Comparison of ENCODE assay signal across 26 cellular contexts in the genomic region with DNA sequence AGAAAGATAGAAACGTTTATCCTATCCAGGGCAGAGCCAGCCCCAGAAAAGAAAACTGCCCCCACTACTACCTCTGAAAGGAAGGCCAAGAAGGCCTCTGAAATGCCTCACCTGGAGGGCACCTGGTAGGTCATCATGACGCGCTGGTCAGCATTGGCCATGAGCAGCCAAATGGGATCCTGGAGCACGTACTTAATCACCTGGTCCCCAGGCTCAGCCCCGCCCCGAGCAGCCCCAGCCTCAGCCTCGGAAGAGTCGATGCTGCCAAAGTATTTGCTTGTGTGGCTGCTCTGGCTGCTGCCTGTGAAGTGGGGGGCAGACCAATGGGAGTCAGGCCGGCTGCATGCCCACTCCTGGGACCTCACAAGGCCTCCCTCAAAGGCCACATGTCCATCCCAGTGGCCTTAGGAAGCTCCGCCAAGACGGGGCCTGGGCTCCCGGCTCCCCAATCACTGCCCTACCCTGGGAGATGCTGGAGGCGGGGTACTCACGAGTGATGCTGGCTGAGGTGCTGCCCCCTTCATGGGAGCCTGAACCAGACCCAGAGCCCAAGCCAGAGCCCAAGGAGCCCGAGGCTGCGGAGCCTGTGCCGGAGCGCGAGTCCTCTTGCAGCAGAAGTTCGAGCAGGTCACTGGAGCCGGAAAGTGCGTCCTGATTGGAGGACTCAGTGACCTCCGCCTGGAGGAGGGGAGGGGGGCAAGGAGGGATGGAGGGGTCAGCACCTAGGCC. TPM values are rescaled to one million over a fixed set of nuclear protein-coding genes. Genes with fewer than 3 reads are reported as not detected.
DNase-seq lines count a peak whose midpoint lies in the region; ATAC-seq and TF ChIP-seq lines count a peak whose summit lies in the region.
"Had no signal": no experiment of that assay in that cellular context is flagged by ENCODE, and none has a peak within 500 bp of the region (broad histone marks: within the 10 kb centered on the region; RNA-seq: fewer than 3 reads in every experiment).

No MANE protein-coding gene starts in this region.

- H3K27ac Mint-ChIP-seq in natural killer cell: no peak overlapping the region
- no peak overlapping the region for H3K27ac Mint-ChIP-seq in natural killer cell treated with Interleukin-12 subunit alpha and Interleukin-12 subunit beta and Interleukin-15 and Interleukin-18, amount 100 ng/mL, for 72 hours
- no peak overlapping the region for H3K27ac Mint-ChIP-seq in endothelial cell (ENCODE audit: unreplicated experiment)
- H3K27ac Mint-ChIP-seq: activated CD4-positive, alpha-beta memory T cell treated with anti-CD3 and anti-CD28 coated beads for 36 hours had no signal

- H3K27ac ChIP-seq in osteoblast (ENCODE audit: low read depth, low read length) (no peak overlapping the region), trophoblast cell (ENCODE audit: low read depth, low read length) (no peak overlapping the region), SJCRH30 (no peak overlapping the region)
- H3K27ac ChIP-seq: colonic mucosa, HL-60, left lung, pancreas, skin epidermis, WERI-Rb-1 had no signal

- no CpG with 5 or more reads among the region's 23 CpGs for WGBS in trophoblast cell (ENCODE audit: extremely low coverage, insufficient coverage, insufficient read length)

- no peak overlapping the region for H3K9ac ChIP-seq in trophoblast cell (ENCODE audit: low read length)

- no peak overlapping the region for H3K14ac ChIP-seq in trophoblast cell (ENCODE audit: low read length)

- H3K4me3 Mint-ChIP-seq in natural killer cell: peak overlapping the region; percentile 74
- no peak overlapping the region for H3K4me3 Mint-ChIP-seq in natural killer cell treated with Interleukin-12 subunit alpha and Interleukin-12 subunit beta and Interleukin-15 and Interleukin-18, amount 100 ng/mL, for 72 hours
- peak overlapping the region; percentile 65 for H3K4me3 Mint-ChIP-seq in endothelial cell (ENCODE audit: unreplicated experiment)
- H3K4me3 Mint-ChIP-seq: activated CD4-positive, alpha-beta memory T cell treated with anti-CD3 and anti-CD28 coated beads for 36 hours had no signal

- H4K91ac ChIP-seq in trophoblast cell (ENCODE audit: low read depth, low read length): no peak overlapping the region

- H3K9me3 ChIP-seq in osteoblast (ENCODE audit: low read depth, low read length) (no peaks in the 10 kb centered on the region), trophoblast cell (ENCODE audit: insufficient read depth, low read depth, low read length) (no peaks in the 10 kb centered on the region), SJCRH30 (replicated peaks) (no peaks in the 10 kb centered on the region)
- H3K9me3 ChIP-seq: colonic mucosa, left lung, pancreas had no signal

- ATAC-seq in natural killer cell: no peak
- ATAC-seq in natural killer cell treated with Interleukin-12 subunit alpha and Interleukin-12 subunit beta and Interleukin-15 and Interleukin-18, amount 100 ng/mL, for 72 hours: no peak
- no peak for ATAC-seq in GM18498 (IDR thresholded peaks at IDR 0.05; ENCODE audit: unreplicated experiment)
- ATAC-seq: left lung, pancreas had no signal

- H3K9me3 Mint-ChIP-seq in natural killer cell (no peaks in the 10 kb centered on the region), endothelial cell (ENCODE audit: unreplicated experiment) (no peaks in the 10 kb centered on the region)
- H3K9me3 Mint-ChIP-seq in natural killer cell treated with Interleukin-12 subunit alpha and Interleukin-12 subunit beta and Interleukin-15 and Interleukin-18, amount 100 ng/mL, for 72 hours: no peaks in the 10 kb centered on the region
- H3K9me3 Mint-ChIP-seq: activated CD4-positive, alpha-beta memory T cell treated with anti-CD3 and anti-CD28 coated beads for 36 hours; IgD-negative memory B cell had no signal

- H3K4me2 ChIP-seq in osteoblast (ENCODE audit: insufficient read depth, low read length): no peak overlapping the region
- no peak overlapping the region for H3K4me2 ChIP-seq in trophoblast cell (ENCODE audit: low read length)

- H3K4me1 ChIP-seq in osteoblast (ENCODE audit: insufficient read depth, low read length) (peaks cover 14% of the 10 kb centered on the region), trophoblast cell (ENCODE audit: control insufficient read depth in 1 of 2, insufficient read depth in 2 of 2, low read length in 2 of 2) (peaks cover 0 to 5% of the 10 kb centered on the region in 2 experiments), SJCRH30 (peaks cover 3% of the 10 kb centered on the region; the same call in 1 of the 2 replicates)
- H3K4me1 ChIP-seq: colonic mucosa had no signal

- H3K4ac ChIP-seq in trophoblast cell (ENCODE audit: low read depth, low read length): no peak overlapping the region

- H3K36me3 ChIP-seq in osteoblast (ENCODE audit: insufficient read depth, low read length) (peaks cover 65% of the 10 kb centered on the region), trophoblast cell (ENCODE audit: control insufficient read depth in 1 of 2, insufficient read depth in 2 of 2, low read length in 2 of 2) (peaks cover 47 to 52% of the 10 kb centered on the region in 2 experiments), SJCRH30 (no peaks in the 10 kb centered on the region; the same call in 1 of the 2 replicates)

- H3K27me3 Mint-ChIP-seq in natural killer cell (ENCODE audit: low read depth in 2 of 2) (no peaks in the 10 kb centered on the region), endothelial cell (ENCODE audit: unreplicated experiment) (peaks cover 15% of the 10 kb centered on the region)
- H3K27me3 Mint-ChIP-seq in natural killer cell treated with Interleukin-12 subunit alpha and Interleukin-12 subunit beta and Interleukin-15 and Interleukin-18, amount 100 ng/mL, for 72 hours: no peaks in the 10 kb centered on the region
- H3K27me3 Mint-ChIP-seq: IgD-negative memory B cell had no signal

- H2BK120ac ChIP-seq in trophoblast cell (ENCODE audit: insufficient read depth, low read length, poor library complexity): no peak overlapping the region

- no peak overlapping the region for H2AK5ac ChIP-seq in trophoblast cell (ENCODE audit: low read length)

- TF ChIP-seq CTCF in natural killer cell (IDR thresholded peaks at IDR 0.05) (no peak), endothelial cell (IDR thresholded peaks at IDR 0.05; ENCODE audit: unreplicated experiment) (no peak), osteoblast (IDR thresholded peaks at IDR 0.05; ENCODE audit: extremely low read depth, low read depth, low read length) (no peak)

- DNase-seq in natural killer cell (no peak), endothelial cell (ENCODE audit: low spot score) (no peak), osteoblast (ENCODE audit: insufficient read length, low spot score, missing footprints) (peak; percentile 44), GM19240 (ENCODE audit: insufficient read length, low spot score) (no peak), trophoblast cell (no peak), SJCRH30 (no peak)
- no peak for DNase-seq in natural killer cell treated with Interleukin-12 subunit alpha and Interleukin-12 subunit beta and Interleukin-15 and Interleukin-18, amount 100 ng/mL, for 72 hours (ENCODE audit: low spot score)
- DNase-seq: activated CD4-positive, alpha-beta memory T cell treated with anti-CD3 and anti-CD28 coated beads for 36 hours; activated naive CD4-positive, alpha-beta T cell treated with anti-CD3 and anti-CD28 coated beads, Interleukin-2, amount 50 U/mL, for 16 hours; activated T-cell treated with anti-CD3 and anti-CD28 coated beads for 4 hours; colonic mucosa; foreskin melanocyte; MM.1S; NCI-H1694; NCI-H774; stimulated activated CD4-positive, alpha-beta T cell treated with anti-CD3 and anti-CD28 coated beads, Interleukin-2, amount 100 ng/mL, for 48 hours; T-helper 2 cell; WERI-Rb-1 had no signal

- H4K20me1 ChIP-seq in osteoblast (ENCODE audit: insufficient read depth, low read length): peaks cover 18% of the 10 kb centered on the region

- peaks cover 0 to 20% of the 10 kb centered on the region in 2 donors for H3K4me1 Mint-ChIP-seq in natural killer cell
- H3K4me1 Mint-ChIP-seq in natural killer cell treated with Interleukin-12 subunit alpha and Interleukin-12 subunit beta and Interleukin-15 and Interleukin-18, amount 100 ng/mL, for 72 hours (ENCODE audit: low read depth in 2 of 2): no peaks in the 10 kb centered on the region
- H3K4me1 Mint-ChIP-seq in endothelial cell (ENCODE audit: unreplicated experiment): no peaks in the 10 kb centered on the region

- H2AFZ ChIP-seq in osteoblast (ENCODE audit: low read length): no peak overlapping the region
- H2AFZ ChIP-seq in trophoblast cell (ENCODE audit: insufficient read depth, low read length, poor library complexity): no peak overlapping the region

- H2BK5ac ChIP-seq in trophoblast cell (ENCODE audit: low read depth, low read length, poor library complexity): no peak overlapping the region

- H3K18ac ChIP-seq in trophoblast cell (ENCODE audit: low read length): no peak overlapping the region

- H3K4me3 ChIP-seq in osteoblast (ENCODE audit: insufficient read depth, low read length) (no peak overlapping the region), trophoblast cell (ENCODE audit: low read depth, low read length) (no peak overlapping the region), SJCRH30 (no peak overlapping the region)
- H3K4me3 ChIP-seq: colonic mucosa, left lung, pancreas, skin epidermis had no signal

- H4K12ac ChIP-seq in trophoblast cell (ENCODE audit: low read depth, low read length): no peak overlapping the region

- H3K27me3 ChIP-seq in osteoblast (ENCODE audit: insufficient read depth, low read length): no peaks in the 10 kb centered on the region
- no peaks in the 10 kb centered on the region for H3K27me3 ChIP-seq in trophoblast cell (ENCODE audit: insufficient read depth, low read length)
- no peaks in the 10 kb centered on the region for H3K27me3 ChIP-seq in SJCRH30
- H3K27me3 ChIP-seq: colonic mucosa, left lung, pancreas had no signal

- intact Hi-C loops in natural killer cell (cut with micrococcal nuclease): no loop called here

- no peak overlapping the region for H4K8ac ChIP-seq in trophoblast cell (ENCODE audit: low read depth, low read length)

- no peak overlapping the region for H3K23ac ChIP-seq in trophoblast cell (ENCODE audit: low read length)

- no peaks in the 10 kb centered on the region for H3K79me1 ChIP-seq in trophoblast cell (ENCODE audit: low read length)

- H3K79me2 ChIP-seq in osteoblast (ENCODE audit: insufficient read depth, low read length) (no peaks in the 10 kb centered on the region), trophoblast cell (ENCODE audit: control insufficient read depth, insufficient read depth, low read length, poor library complexity) (no peaks in the 10 kb centered on the region)

- H3K36me3 Mint-ChIP-seq in natural killer cell (no peaks in the 10 kb centered on the region), endothelial cell (ENCODE audit: low read depth, unreplicated experiment) (peaks cover 29% of the 10 kb centered on the region)
- no peaks in the 10 kb centered on the region for H3K36me3 Mint-ChIP-seq in natural killer cell treated with Interleukin-12 subunit alpha and Interleukin-12 subunit beta and Interleukin-15 and Interleukin-18, amount 100 ng/mL, for 72 hours

- H2BK12ac ChIP-seq in trophoblast cell (ENCODE audit: low read length): no peak overlapping the region

RNA-seq across cellular contexts. Expression of a gene that starts 9.9 kb away (rescaled TPM):
- total RNA-seq in natural killer cell (1,000 to 10,000 TPM in 1 of 3 donors, 100 to 1,000 TPM in 2; 636 to 1,422 (median 923) TPM), endothelial cell (ENCODE audit: unreplicated experiment) (30.0 TPM), osteoblast (11.2 and 16.6 TPM in 2 replicates)
- 10 to 100 TPM; 16.9 to 42.7 TPM for total RNA-seq in natural killer cell treated with Interleukin-12 subunit alpha and Interleukin-12 subunit beta and Interleukin-15 and Interleukin-18, amount 100 ng/mL, for 72 hours
- 13.5 and 14.1 TPM in 2 replicates for polyA plus RNA-seq in trophoblast cell (2013)
- total RNA-seq in SJCRH30 (2014; rRNA removed; shearing (Covaris generic)): 9.3 and 13.5 TPM in 2 replicates

RNA-seq across cellular contexts. Expression of a gene that starts 18.4 kb away (rescaled TPM):
- total RNA-seq in natural killer cell (under 1 TPM; 0.50 to 0.77 (median 0.61) TPM), endothelial cell (ENCODE audit: unreplicated experiment) (3.3 TPM), osteoblast (not detected in 2 replicates)
- not detected for total RNA-seq in natural killer cell treated with Interleukin-12 subunit alpha and Interleukin-12 subunit beta and Interleukin-15 and Interleukin-18, amount 100 ng/mL, for 72 hours
- polyA plus RNA-seq in trophoblast cell (2013): 0.29 and 0.49 TPM in 2 replicates
- total RNA-seq in SJCRH30 (2014; rRNA removed; shearing (Covaris generic)): 0.79 and 0.91 TPM in 2 replicates
- total RNA-seq: CD4-positive, CD25-positive, alpha-beta regulatory T cell; colonic mucosa; pancreas had no signal
- polyA plus RNA-seq: AG04450; CD4-positive, CD25-positive, alpha-beta regulatory T cell; IgD-negative memory B cell had no signal

RNA-seq across cellular contexts. Expression of a gene that starts 20.4 kb away (rescaled TPM):
- total RNA-seq in natural killer cell (100 to 1,000 TPM; 191 to 315 (median 234) TPM), endothelial cell (ENCODE audit: unreplicated experiment) (19.8 TPM), osteoblast (5.3 and 5.4 TPM in 2 replicates)
- 10 to 100 TPM; 54.6 to 73.0 TPM for total RNA-seq in natural killer cell treated with Interleukin-12 subunit alpha and Interleukin-12 subunit beta and Interleukin-15 and Interleukin-18, amount 100 ng/mL, for 72 hours
- 31.6 and 33.5 TPM in 2 replicates for polyA plus RNA-seq in trophoblast cell (2013)
- total RNA-seq in SJCRH30 (2014; rRNA removed; shearing (Covaris generic)): 6.1 and 7.9 TPM in 2 replicates

RNA-seq across cellular contexts. Expression of a gene that starts 24.0 kb away (rescaled TPM):
- total RNA-seq in natural killer cell (not detected), endothelial cell (ENCODE audit: unreplicated experiment) (not detected), osteoblast (not detected in 2 replicates)
- total RNA-seq in natural killer cell treated with Interleukin-12 subunit alpha and Interleukin-12 subunit beta and Interleukin-15 and Interleukin-18, amount 100 ng/mL, for 72 hours: not detected
- polyA plus RNA-seq in trophoblast cell (2013): 0.26 and 0.31 TPM in 2 replicates
- total RNA-seq in SJCRH30 (2014; rRNA removed; shearing (Covaris generic)): not detected in 2 replicates
- total RNA-seq: colonic mucosa, pancreas had no signal
- polyA plus RNA-seq: IgD-negative memory B cell had no signal

RNA-seq across cellular contexts. Expression of a gene that starts 33.9 kb away (rescaled TPM):
- total RNA-seq in natural killer cell (100 to 1,000 TPM in 1 of 3 donors, 10 to 100 TPM in 2; 48.9 to 101 (median 96.1) TPM), endothelial cell (ENCODE audit: unreplicated experiment) (14.6 TPM), osteoblast (8.3 and 8.8 TPM in 2 replicates)
- total RNA-seq in natural killer cell treated with Interleukin-12 subunit alpha and Interleukin-12 subunit beta and Interleukin-15 and Interleukin-18, amount 100 ng/mL, for 72 hours: 10 to 100 TPM; 31.5 to 43.5 TPM
- 7.4 and 7.6 TPM in 2 replicates for polyA plus RNA-seq in trophoblast cell (2013)
- total RNA-seq in SJCRH30 (2014; rRNA removed; shearing (Covaris generic)): 13.0 and 19.8 TPM in 2 replicates

Comparison
In these comparisons a context has a peak if more than half of its experiments do, and no peak if none do; other contexts are left out.
1. RNA of a gene that starts 9.9 kb away (total RNA-seq): 636 to 1,422 TPM in natural killer cell; 16.9 to 42.7 TPM in natural killer cell treated with Interleukin-12 subunit alpha and Interleukin-12 subunit beta and Interleukin-15 and Interleukin-18, amount 100 ng/mL, for 72 hours, 30.0 TPM in endothelial cell (single experiment), 11.2 to 16.6 TPM in osteoblast and 9.3 to 13.5 TPM in SJCRH30; every median in the first group is over 10 times any median in the second.